8 cellular contexts compared by ENCODE assay signal in the genomic region with DNA sequence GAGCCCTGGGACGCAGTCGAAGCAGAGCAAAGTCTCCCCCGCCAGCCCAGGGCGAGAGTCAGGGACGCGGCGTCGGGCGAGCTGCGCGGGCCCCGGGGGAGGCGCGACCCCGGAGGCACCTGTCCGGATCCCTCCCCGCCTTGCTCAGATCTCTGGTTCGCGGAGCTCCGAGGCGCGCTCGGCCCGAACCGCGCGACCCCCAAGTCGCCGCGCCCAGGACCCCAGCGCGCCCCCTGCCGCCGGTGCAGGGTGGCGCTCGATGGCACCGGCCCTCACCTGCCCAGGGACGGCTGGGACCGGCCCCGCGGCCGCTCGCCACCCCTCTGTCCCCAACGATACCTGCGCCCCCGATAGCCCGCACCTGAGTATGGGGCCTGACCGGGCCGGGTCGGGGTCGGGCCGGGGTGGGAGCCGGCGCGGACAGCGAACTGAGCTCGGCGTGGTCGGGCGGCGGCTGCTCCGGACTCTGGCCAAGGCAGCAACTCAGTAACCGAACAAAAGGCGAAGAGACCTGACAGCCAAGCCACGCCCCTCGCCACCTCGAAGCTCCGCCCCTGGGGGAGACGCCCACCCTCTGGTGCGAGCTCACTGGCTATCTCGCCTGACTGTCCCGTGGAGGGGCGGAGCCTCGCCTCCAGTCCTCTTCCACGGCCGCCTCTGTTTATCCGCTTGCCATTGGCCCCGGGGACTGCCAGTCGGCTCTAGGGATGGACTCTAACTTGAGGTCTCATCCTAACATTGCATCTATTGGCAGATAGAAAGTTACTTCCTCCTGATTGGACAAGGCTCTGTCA. TPM values are rescaled to one million over a fixed set of nuclear protein-coding genes. Genes with fewer than 3 reads are reported as not detected.
DNase-seq lines count a peak whose midpoint lies in the region; FAIRE-seq and TF ChIP-seq lines count a peak whose summit lies in the region.

Gene JUP, minus strand, starts transcription at position 485 of the 794 bp plus-strand sequence. CDS start 14,857 bp downstream, outside the sequence.

- H3K4me1 Mint-ChIP-seq in activated naive CD8-positive, alpha-beta T cell treated with anti-CD3 and anti-CD28 coated beads for 36 hours = peaks cover 29% of the 10 kb centered on the region

- peak; percentile 45 for TF ChIP-seq CTCF in NB4 (IDR thresholded peaks at IDR 0.05; ENCODE audit: low read depth, low read length)

- no peak within 1 kb of the TSS for H3K27ac Mint-ChIP-seq in activated naive CD8-positive, alpha-beta T cell treated with anti-CD3 and anti-CD28 coated beads for 36 hours

- DNase-seq in DMS114 treated with DMSO at 0.1 percent for 48 hours (lab: John Stamatoyannopoulos, UW; ENCODE audit: unreplicated experiment) (peak; percentile 97), H54 (ENCODE audit: insufficient read length, low spot score) (peak; percentile 98), NB4 (ENCODE audit: low read depth) (peak; percentile 98), SKM-1 (lab: John Stamatoyannopoulos, UW; ENCODE audit: unreplicated experiment) (peak; percentile 85), glomerular endothelial cell (ENCODE audit: extremely low read depth, low read depth, low spot score) (peak; percentile 88), nucleus accumbens (lab: John Stamatoyannopoulos, UW) (peak; percentile 68 to 100 (median 98)), superior temporal gyrus (ENCODE audit: extremely low spot score) (peak; percentile 100)
- peak; percentile 93 for DNase-seq in activated naive CD8-positive, alpha-beta T cell treated with anti-CD3 and anti-CD28 coated beads for 36 hours

- TF ChIP-seq POLR2A in H54 (IDR thresholded peaks at IDR 0.05; ENCODE audit: low read depth, low read length) (peak; percentile 76), NB4 (IDR thresholded peaks at IDR 0.05; ENCODE audit: extremely low read depth, insufficient read length) (peak; percentile 87)

- H3K4me3 ChIP-seq in NB4 (ENCODE audit: low read depth, low read length) = peak within 1 kb of the TSS; percentile 66

- H3K27me3 Mint-ChIP-seq in activated naive CD8-positive, alpha-beta T cell treated with anti-CD3 and anti-CD28 coated beads for 36 hours = peaks cover 36% of the 10 kb centered on the region

- H3K4me3 Mint-ChIP-seq in activated naive CD8-positive, alpha-beta T cell treated with anti-CD3 and anti-CD28 coated beads for 36 hours = peak within 1 kb of the TSS; percentile 45

- H3K9me3 Mint-ChIP-seq in activated naive CD8-positive, alpha-beta T cell treated with anti-CD3 and anti-CD28 coated beads for 36 hours = no peaks in the 10 kb centered on the region

- no peaks in the 10 kb centered on the region for H3K36me3 Mint-ChIP-seq in activated naive CD8-positive, alpha-beta T cell treated with anti-CD3 and anti-CD28 coated beads for 36 hours

- peak; percentile 85 for FAIRE-seq in H54 (lab: Jason Lieb, UNC)

RNA-seq across cellular contexts. Expression of gene JUP, which starts in this region (rescaled TPM):
- total RNA-seq in activated naive CD8-positive, alpha-beta T cell treated with anti-CD3 and anti-CD28 coated beads for 36 hours = 1 to 10 TPM; 2.7 to 3.7 TPM
- 535 and 764 TPM in 2 replicates for total RNA-seq in glomerular endothelial cell

Comparison
In these comparisons a context has a peak if more than half of its experiments do, and no peak if none do; other contexts are left out.
1. Peak in every context shown above with its lines: DNase-seq and H3K4me3 ChIP-seq.
2. RNA of gene JUP (total RNA-seq): 535 to 764 TPM in glomerular endothelial cell; 2.7 to 3.7 TPM in activated naive CD8-positive, alpha-beta T cell treated with anti-CD3 and anti-CD28 coated beads for 36 hours; every median in the first group is over 100 times any median in the second.